Comparison of ENCODE assay signal across 16 cellular contexts in the genomic region with DNA sequence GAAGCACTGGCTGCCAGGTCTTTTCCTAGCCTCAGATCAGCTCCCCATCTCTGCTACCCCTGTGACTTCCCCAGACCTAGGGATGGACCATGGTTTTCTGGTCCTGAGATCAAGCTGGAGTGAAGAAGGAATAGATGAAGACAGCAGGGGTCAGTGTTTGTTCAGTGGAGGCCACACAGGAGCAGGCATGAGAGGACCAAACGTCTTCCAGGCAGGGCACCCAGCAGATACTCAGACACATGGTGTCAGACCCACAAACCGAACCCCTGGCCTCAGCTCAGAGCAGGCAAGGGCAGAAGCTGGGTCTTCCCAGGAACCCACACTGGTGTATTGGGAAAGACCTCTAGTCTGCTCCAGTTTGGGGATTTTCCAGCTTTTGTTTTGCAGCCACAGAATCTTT.
DNase-seq lines count a peak whose midpoint lies in the region; ATAC-seq and TF ChIP-seq lines count a peak whose summit lies in the region.
"Had no signal": no experiment of that assay in that cellular context is flagged by ENCODE, and none has a peak within 500 bp of the region (broad histone marks: within the 10 kb centered on the region; RNA-seq: fewer than 3 reads in every experiment).

No MANE protein-coding gene starts in this region.

- H3K36me3 ChIP-seq in Karpas-422 (ENCODE audit: insufficient read depth, low read length) (no peaks in the 10 kb centered on the region), WERI-Rb-1 (no peaks in the 10 kb centered on the region), vagina (no peaks in the 10 kb centered on the region)
- H3K36me3 ChIP-seq: thyroid gland had no signal

- peaks cover 12% of the 10 kb centered on the region for H3K4me1 Mint-ChIP-seq in neural crest cell
- no peaks in the 10 kb centered on the region for H3K4me1 Mint-ChIP-seq in activated CD8-positive, alpha-beta T cell treated with anti-CD3 and anti-CD28 coated beads for 36 hours (ENCODE audit: low read depth)
- H3K4me1 Mint-ChIP-seq: central memory CD8-positive, alpha-beta T cell had no signal

- intact Hi-C loops in activated CD8-positive, alpha-beta T cell treated with anti-CD3 and anti-CD28 coated beads for 36 hours (cut with micrococcal nuclease), result no loop called here
- intact Hi-C loops in vagina (cut with DNase I), result no loop called here

- POLR2A ChIA-PET in activated CD8-positive, alpha-beta T cell treated with anti-CD3 and anti-CD28 coated beads for 36 hours (lab: Charles Lee), result no interaction called here

- no peak for TF ChIP-seq POLR2A in vagina (IDR thresholded peaks at IDR 0.05)

- no peak for ATAC-seq in activated CD8-positive, alpha-beta T cell treated with anti-CD3 and anti-CD28 coated beads for 36 hours
- ATAC-seq: activated naive CD4-positive, alpha-beta T cell treated with anti-CD3 and anti-CD28 coated beads, Interleukin-2, amount 50 U/mL, for 72 hours had no signal

- H3K27me3 ChIP-seq in Karpas-422 (ENCODE audit: low read length) (no peaks in the 10 kb centered on the region), WERI-Rb-1 (ENCODE audit: insufficient read depth, low read depth, severe bottlenecking) (no peaks in the 10 kb centered on the region), vagina (no peaks in the 10 kb centered on the region)
- H3K27me3 ChIP-seq: thyroid gland had no signal

- H3K27ac Mint-ChIP-seq in neural crest cell (ENCODE audit: unreplicated experiment), result no peak overlapping the region
- H3K27ac Mint-ChIP-seq in activated CD8-positive, alpha-beta T cell treated with anti-CD3 and anti-CD28 coated beads for 36 hours, result no peak overlapping the region
- H3K27ac Mint-ChIP-seq: activated naive CD4-positive, alpha-beta T cell treated with anti-CD3 and anti-CD28 coated beads, Interleukin-2, amount 50 U/mL, for 72 hours had no signal

- H3K27ac ChIP-seq in Karpas-422 (ENCODE audit: low read length) (no peak overlapping the region), WERI-Rb-1 (no peak overlapping the region), vagina (no peak overlapping the region)
- H3K27ac ChIP-seq: 22Rv1, thyroid gland had no signal

- H3K4me3 Mint-ChIP-seq in neural crest cell, result no peak overlapping the region
- no peak overlapping the region for H3K4me3 Mint-ChIP-seq in activated CD8-positive, alpha-beta T cell treated with anti-CD3 and anti-CD28 coated beads for 36 hours
- H3K4me3 Mint-ChIP-seq: central memory CD8-positive, alpha-beta T cell had no signal

- H3K79me2 ChIP-seq in Karpas-422 (ENCODE audit: low read length), result no peaks in the 10 kb centered on the region

- CTCF ChIA-PET in activated CD8-positive, alpha-beta T cell treated with anti-CD3 and anti-CD28 coated beads for 36 hours (lab: Charles Lee), result no interaction called here

- TF ChIP-seq CTCF in WERI-Rb-1 (IDR thresholded peaks at IDR 0.05; ENCODE audit: low read depth, low read length) (peak; percentile 75), neural crest cell (conservative IDR thresholded peaks at IDR 0.05) (peak; percentile 21), vagina (IDR thresholded peaks at IDR 0.05) (no peak)
- TF ChIP-seq CTCF in activated CD8-positive, alpha-beta T cell treated with anti-CD3 and anti-CD28 coated beads for 36 hours (IDR thresholded peaks at IDR 0.05), result no peak

- peak overlapping the region; percentile 57 for H3K4me2 ChIP-seq in Karpas-422 (ENCODE audit: low read depth, low read length, poor library complexity, severe bottlenecking)

- H3K9ac ChIP-seq in Karpas-422 (ENCODE audit: low read length), result no peak overlapping the region

- no peaks in the 10 kb centered on the region for H3K9me3 Mint-ChIP-seq in neural crest cell
- H3K9me3 Mint-ChIP-seq in activated CD8-positive, alpha-beta T cell treated with anti-CD3 and anti-CD28 coated beads for 36 hours, result no peaks in the 10 kb centered on the region

- H2AFZ ChIP-seq in Karpas-422 (ENCODE audit: low read length), result 0 out of 2 replicates have a peak overlapping the region, but pooled peaks have one; percentile 10

- peaks cover 73% of the 10 kb centered on the region for H3K4me1 ChIP-seq in Karpas-422 (ENCODE audit: low read length)
- no peaks in the 10 kb centered on the region for H3K4me1 ChIP-seq in vagina

- no peak overlapping the region for H3K4me3 ChIP-seq in Karpas-422 (ENCODE audit: low read length)
- H3K4me3 ChIP-seq in WERI-Rb-1 (ENCODE audit: low read depth, low read length), result no peak overlapping the region
- no peak overlapping the region for H3K4me3 ChIP-seq in vagina
- H3K4me3 ChIP-seq: thyroid gland had no signal

- no peaks in the 10 kb centered on the region for H4K20me1 ChIP-seq in Karpas-422 (ENCODE audit: insufficient read depth, low read depth, low read length)

- peaks cover 5% of the 10 kb centered on the region for H3K27me3 Mint-ChIP-seq in neural crest cell (ENCODE audit: low read depth)
- H3K27me3 Mint-ChIP-seq in activated CD8-positive, alpha-beta T cell treated with anti-CD3 and anti-CD28 coated beads for 36 hours, result no peaks in the 10 kb centered on the region

- no peaks in the 10 kb centered on the region for H3K36me3 Mint-ChIP-seq in neural crest cell (ENCODE audit: low read depth)
- H3K36me3 Mint-ChIP-seq in activated CD8-positive, alpha-beta T cell treated with anti-CD3 and anti-CD28 coated beads for 36 hours (ENCODE audit: low read depth), result no peaks in the 10 kb centered on the region
- H3K36me3 Mint-ChIP-seq: activated naive CD4-positive, alpha-beta T cell treated with anti-CD3 and anti-CD28 coated beads, Interleukin-2, amount 50 U/mL, for 72 hours had no signal

- DNase-seq in DMS 273 (lab: John Stamatoyannopoulos, UW; ENCODE audit: unreplicated experiment) (peak; percentile 39), DMS 273 treated with DMSO at 0.1 percent for 48 hours (lab: John Stamatoyannopoulos, UW) (no peak), Karpas-422 (peak; percentile 76), WERI-Rb-1 (peak; percentile 68), neural crest cell (ENCODE audit: low read depth, low spot score) (no peak), vagina (ENCODE audit: extremely low spot score in 2 of 2) (no peak)
- DNase-seq in activated CD8-positive, alpha-beta T cell treated with anti-CD3 and anti-CD28 coated beads for 36 hours, result no peak
- no peak for DNase-seq in activated effector memory CD4-positive, alpha-beta T cell treated with anti-CD3 and anti-CD28 coated beads, Interleukin-2, amount 50 U/mL, for 16 hours
- DNase-seq: DMS53; hippocampal formation; NCI-H345; stimulated activated CD4-positive, alpha-beta T cell treated with anti-CD3 and anti-CD28 coated beads, Interleukin-15, amount 100 ng/mL, for 24 hours; thyroid gland had no signal

- H3K9me3 ChIP-seq in Karpas-422 (ENCODE audit: low read length) (no peaks in the 10 kb centered on the region), WERI-Rb-1 (ENCODE audit: severe bottlenecking) (no peaks in the 10 kb centered on the region), vagina (no peaks in the 10 kb centered on the region)
- H3K9me3 ChIP-seq: thyroid gland had no signal

- H3K9me2 ChIP-seq in Karpas-422 (replicated peaks; ENCODE audit: insufficient read depth, low read length), result no peaks in the 10 kb centered on the region

Comparison
In these comparisons a context has a peak if more than half of its experiments do, and no peak if none do; other contexts are left out.
1. DNase-seq: peak in DMS 273 (single experiment), Karpas-422 (single experiment) and WERI-Rb-1 (single experiment); none in DMS 273 treated with DMSO at 0.1 percent for 48 hours (single experiment), neural crest cell (single experiment), activated CD8-positive, alpha-beta T cell treated with anti-CD3 and anti-CD28 coated beads for 36 hours (single experiment), activated effector memory CD4-positive, alpha-beta T cell treated with anti-CD3 and anti-CD28 coated beads, Interleukin-2, amount 50 U/mL, for 16 hours (single experiment) and vagina (0 of 2).
2. CTCF ChIP-seq: peak in WERI-Rb-1 (single experiment) and neural crest cell (single experiment); none in activated CD8-positive, alpha-beta T cell treated with anti-CD3 and anti-CD28 coated beads for 36 hours (single experiment) and vagina (0 of 3).